Comparison of ENCODE assay signal across 1 cellular context in genomic region chr1:61240878-61241277, GRCh38.
A peak's percentile ranks its signal among the peaks of the same experiment; 100 is the strongest.
TF ChIP-seq lines count a peak whose summit lies in the region.

No MANE protein-coding gene starts in this region.

TF ChIP-seq in HEK293, 187 proteins besides CTCF, POLR2A, EP300 and RAD21 (continued from another document):
- TF ChIP-seq PRDM6 (tag by site-specific recombination; IDR thresholded peaks at IDR 0.05), result peak; percentile 66
- TF ChIP-seq ZNF585B (tag by site-specific recombination; IDR thresholded peaks at IDR 0.05), result 0 out of 2 replicates have a peak, but pooled peaks have one; percentile 7
- peak; percentile 13; the same call in 1 of the 2 replicates for TF ChIP-seq ZNF335 (tag by site-specific recombination; conservative IDR thresholded peaks at IDR 0.05)
- TF ChIP-seq PRDM1 (tag by site-specific recombination; IDR thresholded peaks at IDR 0.05), result peak; percentile 28; the same call in 1 of the 2 replicates
- no peak for TF ChIP-seq SCRT1 (tag by site-specific recombination; IDR thresholded peaks at IDR 0.05; ENCODE audit: borderline replicate concordance)
- no peak for TF ChIP-seq ZBTB10 (tag by site-specific recombination; IDR thresholded peaks at IDR 0.05)
